1 cellular context compared by ENCODE assay signal in genomic region chr11:59224419-59224928, GRCh38.
TF ChIP-seq lines count a peak whose summit lies in the region.

No MANE protein-coding gene starts in this region.

TF ChIP-seq in WTC11, 78 proteins besides CTCF, POLR2A, EP300 and RAD21 (continued from another document):
- TF ChIP-seq USF2 (CRISPR knock-in tag; IDR thresholded peaks at IDR 0.05): no peak
- TF ChIP-seq ZSCAN18 (CRISPR knock-in tag; IDR thresholded peaks at IDR 0.05): no peak
- no peak for TF ChIP-seq ZNF232 (CRISPR knock-in tag; IDR thresholded peaks at IDR 0.05)
- TF ChIP-seq TEAD1 (CRISPR knock-in tag; IDR thresholded peaks at IDR 0.05): no peak
- no peak for TF ChIP-seq MLX (CRISPR knock-in tag; IDR thresholded peaks at IDR 0.05)
- TF ChIP-seq IRF2 (CRISPR knock-in tag; IDR thresholded peaks at IDR 0.05; ENCODE audit: borderline replicate concordance, low read depth): no peak
- TF ChIP-seq ZMAT4 (CRISPR knock-in tag; IDR thresholded peaks at IDR 0.05): no peak
TF ChIP-seq in WTC11: peak in this region for 0.
